ENCODE assay signal across 14 cellular contexts in genomic region chr12:57602544-57602943, GRCh38. TPM values are rescaled to one million over a fixed set of nuclear protein-coding genes. Genes with fewer than 3 reads are reported as not detected.
"Had no signal": no experiment of that assay in that cellular context is flagged by ENCODE, and none has a peak within 500 bp of the region (broad histone marks: within the 10 kb centered on the region; RNA-seq: fewer than 3 reads in every experiment).

No MANE protein-coding gene starts in this region.

- ATAC-seq: left lung had no signal

- H3K9me3 ChIP-seq: left lung, stomach, tibial artery had no signal

- H3K4me3 ChIP-seq: cardiac muscle cell, left lung, stomach, tibial artery had no signal

- H3K9me3 Mint-ChIP-seq: activated naive CD8-positive, alpha-beta T cell treated with anti-CD3 and anti-CD28 coated beads for 36 hours had no signal

- H3K27ac Mint-ChIP-seq: activated naive CD8-positive, alpha-beta T cell treated with anti-CD3 and anti-CD28 coated beads for 36 hours had no signal

- H3K27ac ChIP-seq: cardiac muscle cell had no signal

- H3K36me3 ChIP-seq: cardiac muscle cell had no signal

- H3K4me3 Mint-ChIP-seq: activated naive CD8-positive, alpha-beta T cell treated with anti-CD3 and anti-CD28 coated beads for 36 hours had no signal

- H3K27me3 ChIP-seq: cardiac muscle cell, tibial artery had no signal

- DNase-seq: activated effector memory CD4-positive, alpha-beta T cell treated with Interleukin-2 at 50 U/mL for 16 hours; activated naive CD8-positive, alpha-beta T cell treated with anti-CD3 and anti-CD28 coated beads for 36 hours; activated T-cell treated with anti-CD3 and anti-CD28 coated beads, Interleukin-2, amount 50 U/mL, for 1 hour; cortex of kidney; effector memory CD4-positive, alpha-beta T cell; glutamatergic neuron; islet precursor cell; left lung; mesenchymal stem cell; stimulated activated CD4-positive, alpha-beta T cell treated with anti-CD3 and anti-CD28 coated beads, Interleukin-4, amount 100 ng/mL, for 1 hour; stomach; T-helper 2 cell; tibial artery had no signal

- H3K27me3 Mint-ChIP-seq: activated naive CD8-positive, alpha-beta T cell treated with anti-CD3 and anti-CD28 coated beads for 36 hours had no signal

RNA-seq across cellular contexts. Expression of gene B4GALNT1, which starts 30.5 kb away (rescaled TPM):
- total RNA-seq: cardiac muscle cell had no signal
